ENCODE assay signal across 9 cellular contexts in the genomic region with DNA sequence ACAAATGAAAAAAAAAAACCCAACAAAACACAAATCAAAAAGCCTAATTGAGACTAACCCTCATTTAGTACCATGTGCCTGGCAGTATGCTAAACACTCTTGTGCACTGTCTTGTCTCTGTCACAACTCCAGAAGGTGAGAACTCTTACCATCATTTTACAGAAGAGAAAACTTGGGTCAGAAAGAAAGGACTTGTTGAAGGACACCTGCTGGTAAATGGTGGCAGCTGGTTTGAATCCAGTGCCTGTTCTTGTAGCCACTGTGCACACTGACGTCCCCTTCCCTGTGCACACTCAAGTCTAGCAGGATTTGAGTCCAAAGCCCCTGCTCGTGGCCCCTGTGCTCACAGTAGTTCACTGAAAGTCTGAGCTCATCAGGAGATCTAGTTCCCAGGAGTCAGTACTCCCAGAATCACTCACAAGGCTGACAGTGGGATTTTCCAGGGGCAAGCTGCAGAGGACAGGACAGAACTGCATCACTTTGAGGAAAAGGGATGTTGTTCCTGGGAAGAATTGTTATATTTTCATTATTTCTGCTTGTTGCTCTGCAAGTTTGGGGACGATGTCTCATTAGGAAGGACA. TPM values are rescaled to one million over a fixed set of nuclear protein-coding genes. Genes with fewer than 3 reads are reported as not detected.
DNase-seq lines count a peak whose midpoint lies in the region; ATAC-seq and TF ChIP-seq lines count a peak whose summit lies in the region.
"Had no signal": no experiment of that assay in that cellular context is flagged by ENCODE, and none has a peak within 500 bp of the region (broad histone marks: within the 10 kb centered on the region; RNA-seq: fewer than 3 reads in every experiment).

No MANE protein-coding gene starts in this region.

- H3K36me3 ChIP-seq in Loucy (ENCODE audit: insufficient read depth, low read length) (no peaks in the 10 kb centered on the region), left ventricle myocardium inferior (no peaks in the 10 kb centered on the region)

- H4K20me1 ChIP-seq in Loucy (ENCODE audit: insufficient read depth, low read length, poor library complexity, severe bottlenecking): no peaks in the 10 kb centered on the region

- peaks cover 45% of the 10 kb centered on the region for H3K4me1 Mint-ChIP-seq in activated CD8-positive, alpha-beta T cell treated with anti-CD3 and anti-CD28 coated beads for 36 hours (ENCODE audit: low read depth)
- peaks cover 24% of the 10 kb centered on the region for H3K4me1 Mint-ChIP-seq in activated CD8-positive, alpha-beta T cell treated with anti-CD3 and anti-CD28 coated beads, Interleukin-2, amount 10 ng/mL, durations not matched to agents 7 days and 5 days (ENCODE audit: low read depth)
- H3K4me1 Mint-ChIP-seq in natural killer cell treated with Interleukin-12 subunit alpha and Interleukin-12 subunit beta and Interleukin-15 and Interleukin-18, amount 100 ng/mL, for 72 hours (ENCODE audit: low read depth in 2 of 2): peaks cover 50 to 61% of the 10 kb centered on the region in 2 donors

- no peaks in the 10 kb centered on the region for H3K27me3 ChIP-seq in Loucy (ENCODE audit: insufficient read depth, low read length, poor library complexity, severe bottlenecking)
- peaks cover 27% of the 10 kb centered on the region for H3K27me3 ChIP-seq in left ventricle myocardium inferior (ENCODE audit: low read depth)

- ATAC-seq in activated CD8-positive, alpha-beta T cell treated with anti-CD3 and anti-CD28 coated beads for 36 hours: peak; percentile 27
- no peak for ATAC-seq in activated CD8-positive, alpha-beta T cell treated with anti-CD3 and anti-CD28 coated beads, Interleukin-2, amount 10 ng/mL, durations not matched to agents 7 days and 5 days
- peak; percentile 21 for ATAC-seq in GM21423 (IDR thresholded peaks at IDR 0.05; ENCODE audit: unreplicated experiment)
- ATAC-seq in natural killer cell treated with Interleukin-12 subunit alpha and Interleukin-12 subunit beta and Interleukin-15 and Interleukin-18, amount 100 ng/mL, for 72 hours: peak; percentile 64 to 66

- H3K4me3 Mint-ChIP-seq in activated CD8-positive, alpha-beta T cell treated with anti-CD3 and anti-CD28 coated beads for 36 hours: no peak overlapping the region
- H3K4me3 Mint-ChIP-seq in activated CD8-positive, alpha-beta T cell treated with anti-CD3 and anti-CD28 coated beads, Interleukin-2, amount 10 ng/mL, durations not matched to agents 7 days and 5 days: no peak overlapping the region
- H3K4me3 Mint-ChIP-seq in natural killer cell treated with Interleukin-12 subunit alpha and Interleukin-12 subunit beta and Interleukin-15 and Interleukin-18, amount 100 ng/mL, for 72 hours: peak overlapping the region; percentile 64

- no peak for TF ChIP-seq CTCF in activated CD8-positive, alpha-beta T cell treated with anti-CD3 and anti-CD28 coated beads for 36 hours (IDR thresholded peaks at IDR 0.05)
- peak; percentile 36 for TF ChIP-seq CTCF in Loucy (conservative IDR thresholded peaks at IDR 0.05; ENCODE audit: low read length)
- TF ChIP-seq CTCF in left ventricle myocardium inferior (IDR thresholded peaks at IDR 0.05; ENCODE audit: borderline replicate concordance): no peak

- peak overlapping the region; percentile 16 for H3K27ac Mint-ChIP-seq in activated CD8-positive, alpha-beta T cell treated with anti-CD3 and anti-CD28 coated beads for 36 hours
- no peak overlapping the region for H3K27ac Mint-ChIP-seq in activated CD8-positive, alpha-beta T cell treated with anti-CD3 and anti-CD28 coated beads, Interleukin-2, amount 10 ng/mL, durations not matched to agents 7 days and 5 days
- H3K27ac Mint-ChIP-seq in natural killer cell treated with Interleukin-12 subunit alpha and Interleukin-12 subunit beta and Interleukin-15 and Interleukin-18, amount 100 ng/mL, for 72 hours: peak overlapping the region; percentile 81 to 99

- no peak overlapping the region for H3K27ac ChIP-seq in left ventricle myocardium inferior (replicated peaks)

- POLR2A ChIA-PET in activated CD8-positive, alpha-beta T cell treated with anti-CD3 and anti-CD28 coated beads for 36 hours (lab: Charles Lee): interaction anchor here (0.6 to 2.0 kb wide), 7 partner anchors 10 to 422 kb away, joined by 3 to 9 read pairs (median 4); no protein-coding TSS in a partner anchor
- POLR2A ChIA-PET in activated CD8-positive, alpha-beta T cell treated with anti-CD3 and anti-CD28 coated beads, Interleukin-2, amount 10 ng/mL, durations not matched to agents 7 days and 5 days (lab: Charles Lee): no interaction called here

- H3K4me1 ChIP-seq in Loucy (ENCODE audit: insufficient read depth, low read length, poor library complexity, severe bottlenecking) (peaks cover 4% of the 10 kb centered on the region), left ventricle myocardium inferior (peaks cover 9% of the 10 kb centered on the region)

- no peaks in the 10 kb centered on the region for H3K9me2 ChIP-seq in Loucy (replicated peaks; ENCODE audit: low read depth, low read length)

- H3K9me3 Mint-ChIP-seq in activated CD8-positive, alpha-beta T cell treated with anti-CD3 and anti-CD28 coated beads for 36 hours: no peaks in the 10 kb centered on the region
- H3K9me3 Mint-ChIP-seq in activated CD8-positive, alpha-beta T cell treated with anti-CD3 and anti-CD28 coated beads, Interleukin-2, amount 10 ng/mL, durations not matched to agents 7 days and 5 days (ENCODE audit: insufficient read depth): no peaks in the 10 kb centered on the region
- H3K9me3 Mint-ChIP-seq in natural killer cell treated with Interleukin-12 subunit alpha and Interleukin-12 subunit beta and Interleukin-15 and Interleukin-18, amount 100 ng/mL, for 72 hours: no peaks in the 10 kb centered on the region

- H3K4me2 ChIP-seq in Loucy (ENCODE audit: low read depth, low read length, poor library complexity, severe bottlenecking): no peak overlapping the region

- H3F3A ChIP-seq in Loucy (ENCODE audit: low read depth): no peaks in the 10 kb centered on the region

- CTCF ChIA-PET in activated CD8-positive, alpha-beta T cell treated with anti-CD3 and anti-CD28 coated beads for 36 hours (lab: Charles Lee): interaction anchor here (1.1 to 6.8 kb wide), 16 partner anchors 9 to 421 kb away, joined by 3 to 95 read pairs (median 26); partner anchors contain the start of genes DTWD2 and TNFAIP8
- CTCF ChIA-PET in activated CD8-positive, alpha-beta T cell treated with anti-CD3 and anti-CD28 coated beads, Interleukin-2, amount 10 ng/mL, durations not matched to agents 7 days and 5 days (lab: Charles Lee): interaction anchor here (0.6 to 6.6 kb wide), 11 partner anchors 9 to 420 kb away, joined by 3 to 129 read pairs (median 32); partner anchors contain the start of gene DTWD2

- H3K79me2 ChIP-seq in Loucy (ENCODE audit: insufficient read depth, low read length): no peaks in the 10 kb centered on the region

- H3K9me3 ChIP-seq in Loucy (ENCODE audit: insufficient read depth, low read depth, low read length): no peaks in the 10 kb centered on the region
- no peaks in the 10 kb centered on the region for H3K9me3 ChIP-seq in left ventricle myocardium inferior (replicated peaks)

- H3K9ac ChIP-seq in Loucy (ENCODE audit: low read depth, low read length, poor library complexity, severe bottlenecking): no peak overlapping the region

- no peaks in the 10 kb centered on the region for H3K36me3 Mint-ChIP-seq in activated CD8-positive, alpha-beta T cell treated with anti-CD3 and anti-CD28 coated beads for 36 hours (ENCODE audit: low read depth)
- H3K36me3 Mint-ChIP-seq in activated CD8-positive, alpha-beta T cell treated with anti-CD3 and anti-CD28 coated beads, Interleukin-2, amount 10 ng/mL, durations not matched to agents 7 days and 5 days (ENCODE audit: low read depth): no peaks in the 10 kb centered on the region
- H3K36me3 Mint-ChIP-seq in natural killer cell treated with Interleukin-12 subunit alpha and Interleukin-12 subunit beta and Interleukin-15 and Interleukin-18, amount 100 ng/mL, for 72 hours: no peaks in the 10 kb centered on the region

- peak; percentile 31 for DNase-seq in activated CD8-positive, alpha-beta T cell treated with anti-CD3 and anti-CD28 coated beads for 36 hours
- DNase-seq in activated CD8-positive, alpha-beta T cell treated with anti-CD3 and anti-CD28 coated beads, Interleukin-2, amount 10 ng/mL, durations not matched to agents 7 days and 5 days: no peak
- no peak for DNase-seq in natural killer cell treated with Interleukin-12 subunit alpha and Interleukin-12 subunit beta and Interleukin-15 and Interleukin-18, amount 100 ng/mL, for 72 hours (ENCODE audit: low spot score)
- DNase-seq in NCI-H1105 (lab: John Stamatoyannopoulos, UW) (no peak), left ventricle myocardium inferior (no peak), NCI-H128 (lab: John Stamatoyannopoulos, UW; ENCODE audit: unreplicated experiment) (no peak)
- DNase-seq: EL had no signal

- H3K27me3 Mint-ChIP-seq in activated CD8-positive, alpha-beta T cell treated with anti-CD3 and anti-CD28 coated beads for 36 hours: no peaks in the 10 kb centered on the region
- H3K27me3 Mint-ChIP-seq in activated CD8-positive, alpha-beta T cell treated with anti-CD3 and anti-CD28 coated beads, Interleukin-2, amount 10 ng/mL, durations not matched to agents 7 days and 5 days (ENCODE audit: low read depth): no peaks in the 10 kb centered on the region
- no peaks in the 10 kb centered on the region for H3K27me3 Mint-ChIP-seq in natural killer cell treated with Interleukin-12 subunit alpha and Interleukin-12 subunit beta and Interleukin-15 and Interleukin-18, amount 100 ng/mL, for 72 hours

- H2AFZ ChIP-seq in Loucy (ENCODE audit: low read length): 0 out of 2 replicates have a peak overlapping the region, but pooled peaks have one; percentile 19

- intact Hi-C loops in activated CD8-positive, alpha-beta T cell treated with anti-CD3 and anti-CD28 coated beads for 36 hours (cut with micrococcal nuclease): no loop called here
- intact Hi-C loops in left ventricle myocardium inferior (cut with micrococcal nuclease): no loop called here

- no peak overlapping the region for H3K4me3 ChIP-seq in Loucy (ENCODE audit: low read length, poor library complexity, severe bottlenecking)
- H3K4me3 ChIP-seq in left ventricle myocardium inferior: no peak overlapping the region

RNA-seq across cellular contexts. Expression of gene HSD17B4, which starts 43.0 kb away (rescaled TPM):
- total RNA-seq in activated CD8-positive, alpha-beta T cell treated with anti-CD3 and anti-CD28 coated beads for 36 hours: 100 to 1,000 TPM in 1 of 2 experiments, 10 to 100 TPM in 1; 94.3 to 111 TPM
- total RNA-seq in activated CD8-positive, alpha-beta T cell treated with anti-CD3 and anti-CD28 coated beads, Interleukin-2, amount 10 ng/mL, durations not matched to agents 7 days and 5 days: 10 to 100 TPM; 68.9 to 78.9 TPM
- 100 to 1,000 TPM; 100 to 121 TPM for total RNA-seq in natural killer cell treated with Interleukin-12 subunit alpha and Interleukin-12 subunit beta and Interleukin-15 and Interleukin-18, amount 100 ng/mL, for 72 hours
- total RNA-seq in left ventricle myocardium inferior: 236 TPM

RNA-seq across cellular contexts. Expression of gene TNFAIP8, which starts 53.5 kb away (rescaled TPM):
- 100 to 1,000 TPM; 135 to 141 TPM for total RNA-seq in activated CD8-positive, alpha-beta T cell treated with anti-CD3 and anti-CD28 coated beads for 36 hours
- total RNA-seq in activated CD8-positive, alpha-beta T cell treated with anti-CD3 and anti-CD28 coated beads, Interleukin-2, amount 10 ng/mL, durations not matched to agents 7 days and 5 days: 100 to 1,000 TPM; 123 to 127 TPM
- 100 to 1,000 TPM; 131 to 333 TPM for total RNA-seq in natural killer cell treated with Interleukin-12 subunit alpha and Interleukin-12 subunit beta and Interleukin-15 and Interleukin-18, amount 100 ng/mL, for 72 hours
- total RNA-seq in left ventricle myocardium inferior: 3.2 TPM

Comparison
In these comparisons a context has a peak if more than half of its experiments do, and no peak if none do; other contexts are left out.
1. RNA of gene TNFAIP8, which starts 53.5 kb away (total RNA-seq): 131 to 333 TPM in natural killer cell treated with Interleukin-12 subunit alpha and Interleukin-12 subunit beta and Interleukin-15 and Interleukin-18, amount 100 ng/mL, for 72 hours, 135 to 141 TPM in activated CD8-positive, alpha-beta T cell treated with anti-CD3 and anti-CD28 coated beads for 36 hours and 123 to 127 TPM in activated CD8-positive, alpha-beta T cell treated with anti-CD3 and anti-CD28 coated beads, Interleukin-2, amount 10 ng/mL, durations not matched to agents 7 days and 5 days; 3.2 TPM in left ventricle myocardium inferior (single experiment); every median in the first group is over 10 times any median in the second.